Comparison of ENCODE assay signal across 1 cellular context in the genomic region with DNA sequence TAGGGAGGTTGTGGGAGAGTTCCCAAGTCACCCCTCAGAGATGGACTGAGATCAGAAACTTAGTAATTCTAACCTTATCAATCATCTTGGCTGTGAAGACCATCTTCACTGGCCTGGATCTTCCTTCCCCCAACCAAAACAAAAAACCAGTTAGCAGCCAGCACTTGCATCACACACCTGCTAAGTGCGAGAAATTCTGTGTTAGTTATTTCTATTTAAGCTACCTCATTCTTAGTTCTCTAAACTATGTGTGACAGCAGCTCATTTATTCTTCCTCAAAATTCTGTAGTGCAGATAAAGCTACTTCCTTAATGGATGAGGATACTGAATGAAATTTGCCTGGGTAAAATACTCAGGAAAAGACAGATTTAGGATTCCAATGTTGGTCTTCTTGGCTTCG.
TF ChIP-seq lines count a peak whose summit lies in the region.

No MANE protein-coding gene starts in this region.

TF ChIP-seq in SK-N-SH treated with all-trans-retinoic acid at 6 μM for 48 hours, 23 proteins besides CTCF, POLR2A, EP300 and RAD21 (continued from another document):
- TF ChIP-seq, protein P1, sequence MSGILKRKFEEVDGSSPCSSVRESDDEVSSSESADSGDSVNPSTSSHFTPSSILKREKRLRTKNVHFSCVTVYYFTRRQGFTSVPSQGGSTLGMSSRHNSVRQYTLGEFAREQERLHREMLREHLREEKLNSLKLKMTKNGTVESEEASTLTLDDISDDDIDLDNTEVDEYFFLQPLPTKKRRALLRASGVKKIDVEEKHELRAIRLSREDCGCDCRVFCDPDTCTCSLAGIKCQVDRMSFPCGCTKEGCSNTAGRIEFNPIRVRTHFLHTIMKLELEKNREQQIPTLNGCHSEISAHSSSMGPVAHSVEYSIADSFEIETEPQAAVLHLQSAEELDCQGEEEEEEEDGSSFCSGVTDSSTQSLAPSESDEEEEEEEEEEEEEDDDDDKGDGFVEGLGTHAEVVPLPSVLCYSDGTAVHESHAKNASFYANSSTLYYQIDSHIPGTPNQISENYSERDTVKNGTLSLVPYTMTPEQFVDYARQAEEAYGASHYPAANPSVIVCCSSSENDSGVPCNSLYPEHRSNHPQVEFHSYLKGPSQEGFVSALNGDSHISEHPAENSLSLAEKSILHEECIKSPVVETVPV (CRISPR knock-in tag; IDR thresholded peaks at IDR 0.05), result no peak
- TF ChIP-seq ARNTL (CRISPR knock-in tag; IDR thresholded peaks at IDR 0.05; ENCODE audit: borderline replicate concordance, low read depth) (no peak), ZNF565 (CRISPR knock-in tag; conservative IDR thresholded peaks at IDR 0.05; ENCODE audit: low read depth) (no peak), BACH2 (CRISPR knock-in tag; IDR thresholded peaks at IDR 0.05; ENCODE audit: borderline replicate concordance) (no peak)
